In the genomic region with DNA sequence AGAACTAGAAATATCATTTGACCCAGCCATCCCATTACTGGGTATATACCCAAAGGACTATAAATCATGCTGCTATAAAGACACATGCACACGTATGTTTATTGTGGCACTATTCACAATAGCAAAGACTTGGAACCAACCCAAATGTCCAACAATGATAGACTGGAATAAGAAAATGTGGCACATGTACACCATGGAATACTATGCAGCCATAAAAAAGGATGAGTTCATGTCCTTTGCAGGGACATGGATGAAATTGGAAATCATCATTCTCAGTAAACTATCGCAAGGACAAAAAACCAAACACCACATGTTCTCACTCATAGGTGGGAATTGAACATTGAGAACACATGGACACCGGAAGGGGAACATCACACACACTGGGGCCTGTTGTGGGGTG, we compare ENCODE assay signal across 10 cellular contexts. TPM values are rescaled to one million over a fixed set of nuclear protein-coding genes. Genes with fewer than 3 reads are reported as not detected.
"Had no signal": no experiment of that assay in that cellular context is flagged by ENCODE, and none has a peak within 500 bp of the region (broad histone marks: within the 10 kb centered on the region; RNA-seq: fewer than 3 reads in every experiment).

No MANE protein-coding gene starts in this region.

RNA-seq across cellular contexts. Expression of gene TBXT, which starts 7.4 kb away (rescaled TPM):
- total RNA-seq: PC-3, PC-9, Peyer's patch, Right ventricle myocardium inferior, Right ventricle myocardium superior, RPMI7951, SJSA1, SK-MEL-5, T-cell had no signal
- polyA plus RNA-seq: SK-N-SH had no signal
